8 cellular contexts compared by ENCODE assay signal in the genomic region with DNA sequence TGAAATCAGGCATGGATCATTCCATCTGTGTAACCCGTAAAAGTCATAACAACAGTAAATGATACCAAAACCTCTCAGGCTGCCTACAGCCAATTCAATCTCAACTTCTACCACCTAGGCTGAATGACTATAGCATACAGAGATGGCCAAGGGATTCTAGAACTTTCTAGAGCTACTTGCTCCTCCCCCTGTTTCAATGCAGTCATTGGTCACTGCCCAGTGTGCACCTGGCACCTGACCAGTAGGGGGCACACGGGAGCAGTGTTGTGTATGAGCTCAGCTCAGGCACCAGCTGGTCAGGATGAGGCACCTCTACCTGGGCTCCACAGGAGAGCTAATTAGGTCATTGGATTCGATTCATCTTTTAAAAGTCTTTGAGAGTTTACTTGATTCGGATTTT.
A peak's percentile ranks its signal among the peaks of the same experiment; 100 is the strongest.
DNase-seq lines count a peak whose midpoint lies in the region; ATAC-seq and TF ChIP-seq lines count a peak whose summit lies in the region.

No MANE protein-coding gene starts in this region.

- ATAC-seq in GM21447 (IDR thresholded peaks at IDR 0.05; ENCODE audit: unreplicated experiment) = peak; percentile 38
- no peak for ATAC-seq in GM21717 (IDR thresholded peaks at IDR 0.05; ENCODE audit: unreplicated experiment)

- peaks cover 27% of the 10 kb centered on the region for H3K4me1 Mint-ChIP-seq in activated CD4-positive, alpha-beta T cell treated with anti-CD3 and anti-CD28 coated beads, Interleukin-2, amount 10 ng/mL, durations not matched to agents 7 days and 5 days

- TF ChIP-seq CTCF in fibroblast of mammary gland (conservative IDR thresholded peaks at IDR 0.05; ENCODE audit: control insufficient read depth, insufficient read depth, low read depth, low read length) = peak; percentile 62

- H3K4me3 ChIP-seq in fibroblast of mammary gland (ENCODE audit: control insufficient read depth, low read depth, low read length) = no peak overlapping the region

- CTCF ChIA-PET in activated CD4-positive, alpha-beta T cell treated with anti-CD3 and anti-CD28 coated beads, Interleukin-2, amount 10 ng/mL, durations not matched to agents 7 days and 5 days (lab: Charles Lee) = interaction anchor here (0.6 to 2.6 kb wide), 4 partner anchors 9 to 195 kb away, joined by 3 to 8 read pairs (median 6); no protein-coding TSS in a partner anchor

- no peak overlapping the region for H3K4me3 Mint-ChIP-seq in activated CD4-positive, alpha-beta T cell treated with anti-CD3 and anti-CD28 coated beads, Interleukin-2, amount 10 ng/mL, durations not matched to agents 7 days and 5 days

- POLR2A ChIA-PET in activated CD4-positive, alpha-beta T cell treated with anti-CD3 and anti-CD28 coated beads, Interleukin-2, amount 10 ng/mL, durations not matched to agents 7 days and 5 days (lab: Charles Lee) = no interaction called here

- H3K36me3 Mint-ChIP-seq in activated CD4-positive, alpha-beta T cell treated with anti-CD3 and anti-CD28 coated beads, Interleukin-2, amount 10 ng/mL, durations not matched to agents 7 days and 5 days (ENCODE audit: low read depth) = no peaks in the 10 kb centered on the region

- peak; percentile 33 to 67 (median 43) for DNase-seq in NCI-H1417 (lab: John Stamatoyannopoulos, UW)
- no peak for DNase-seq in NCI-H1417 treated with DMSO at 0.1 percent for 48 hours (lab: John Stamatoyannopoulos, UW)
- peak; percentile 11 for DNase-seq in LHCN-M2 (ENCODE audit: low read depth)
- DNase-seq in activated CD4-positive, alpha-beta T cell treated with anti-CD3 and anti-CD28 coated beads, Interleukin-2, amount 10 ng/mL, durations not matched to agents 7 days and 5 days = peak; percentile 51
- DNase-seq in fibroblast of mammary gland (ENCODE audit: low read depth) = peak; percentile 22
- DNase-seq in stimulated activated CD4-positive, alpha-beta T cell treated with anti-CD3 and anti-CD28 coated beads, Interleukin-2, amount 100 ng/mL, for 4 hours (ENCODE audit: low read depth) = peak; percentile 16

- no peaks in the 10 kb centered on the region for H3K9me3 Mint-ChIP-seq in activated CD4-positive, alpha-beta T cell treated with anti-CD3 and anti-CD28 coated beads, Interleukin-2, amount 10 ng/mL, durations not matched to agents 7 days and 5 days

- no peaks in the 10 kb centered on the region for H3K27me3 Mint-ChIP-seq in activated CD4-positive, alpha-beta T cell treated with anti-CD3 and anti-CD28 coated beads, Interleukin-2, amount 10 ng/mL, durations not matched to agents 7 days and 5 days

- H3K27ac Mint-ChIP-seq in activated CD4-positive, alpha-beta T cell treated with anti-CD3 and anti-CD28 coated beads, Interleukin-2, amount 10 ng/mL, durations not matched to agents 7 days and 5 days = no peak overlapping the region
